ENCODE assay signal across 19 cellular contexts in genomic region chr5:163613150-163613442, GRCh38.
DNase-seq lines count a peak whose midpoint lies in the region; ATAC-seq, FAIRE-seq and TF ChIP-seq lines count a peak whose summit lies in the region.
"Had no signal": no experiment of that assay in that cellular context is flagged by ENCODE, and none has a peak within 500 bp of the region (broad histone marks: within the 10 kb centered on the region; RNA-seq: fewer than 3 reads in every experiment).

No MANE protein-coding gene starts in this region.

- H4K20me1 ChIP-seq in osteoblast (ENCODE audit: insufficient read depth, low read length): no peaks in the 10 kb centered on the region

- no peak for ATAC-seq in GM21619 (IDR thresholded peaks at IDR 0.05; ENCODE audit: unreplicated experiment)

- no peak for FAIRE-seq in HTR-8/SVneo (lab: Jason Lieb, UNC)
- FAIRE-seq: A204.1, D721Med, G401.6, GM12891, GM19239 had no signal

- TF ChIP-seq CTCF in osteoblast (IDR thresholded peaks at IDR 0.05; ENCODE audit: extremely low read depth, low read depth, low read length): no peak
- no peak for TF ChIP-seq CTCF in type B pancreatic cell (conservative IDR thresholded peaks at IDR 0.05)

- no peak overlapping the region for H3K4me3 Mint-ChIP-seq in type B pancreatic cell
- H3K4me3 Mint-ChIP-seq: CD4-positive, alpha-beta T cell had no signal

- H3K4me3 ChIP-seq in endocrine pancreas (ENCODE audit: control insufficient read depth, insufficient read depth, low read length): peak overlapping the region; percentile 32
- no peak overlapping the region for H3K4me3 ChIP-seq in osteoblast (ENCODE audit: insufficient read depth, low read length)
- H3K4me3 ChIP-seq: GM23248, HAP-1 had no signal

- no peaks in the 10 kb centered on the region for H3K9me3 ChIP-seq in endocrine pancreas (ENCODE audit: control insufficient read depth, low read length)
- no peaks in the 10 kb centered on the region for H3K9me3 ChIP-seq in osteoblast (ENCODE audit: low read depth, low read length)
- H3K9me3 ChIP-seq: BE2C, Caco-2, HAP-1 had no signal

- H3K4me1 ChIP-seq in endocrine pancreas (ENCODE audit: control insufficient read depth, insufficient read depth, low read length) (peaks cover 5% of the 10 kb centered on the region), osteoblast (ENCODE audit: insufficient read depth, low read length) (no peaks in the 10 kb centered on the region)
- H3K4me1 ChIP-seq: Caco-2, HAP-1 had no signal

- no peak overlapping the region for H3K9ac ChIP-seq in endocrine pancreas (ENCODE audit: control insufficient read depth, insufficient read depth, low read length)
- H3K9ac ChIP-seq: GM23248 had no signal

- H3K4me2 ChIP-seq in osteoblast (ENCODE audit: insufficient read depth, low read length): no peak overlapping the region

- peak; percentile 23 for DNase-seq in osteoblast (ENCODE audit: insufficient read length, low spot score, missing footprints)
- no peak for DNase-seq in activated naive CD4-positive, alpha-beta T cell treated with anti-CD3 and anti-CD28 coated beads, Interleukin-2, amount 50 U/mL, for 16 hours
- DNase-seq in HTR-8/SVneo (ENCODE audit: insufficient read length, low spot score): no peak
- no peak for DNase-seq in type B pancreatic cell (ENCODE audit: extremely low spot score, unreplicated experiment)
- DNase-seq: ACHN; C1 segment of cervical spinal cord; Caco-2; CD4-positive, alpha-beta T cell; GM23248 had no signal

- peaks cover 3% of the 10 kb centered on the region for H3K27me3 Mint-ChIP-seq in type B pancreatic cell

- no peaks in the 10 kb centered on the region for H3K4me1 Mint-ChIP-seq in type B pancreatic cell (ENCODE audit: unreplicated experiment)

- H3K27me3 ChIP-seq in endocrine pancreas (ENCODE audit: control insufficient read depth, insufficient read depth, low read length) (no peaks in the 10 kb centered on the region), osteoblast (ENCODE audit: insufficient read depth, low read length) (no peaks in the 10 kb centered on the region)
- H3K27me3 ChIP-seq: BE2C had no signal

- no peaks in the 10 kb centered on the region for H3K79me2 ChIP-seq in osteoblast (ENCODE audit: insufficient read depth, low read length)

- H3K36me3 Mint-ChIP-seq in type B pancreatic cell: no peaks in the 10 kb centered on the region

- H2AFZ ChIP-seq in osteoblast (ENCODE audit: low read length): no peak overlapping the region
- H2AFZ ChIP-seq: GM23248 had no signal

- H3K27ac Mint-ChIP-seq in type B pancreatic cell: no peak overlapping the region
- H3K27ac Mint-ChIP-seq: CD4-positive, alpha-beta T cell had no signal

- H3K27ac ChIP-seq in angular gyrus (ENCODE audit: low read depth, low read length) (peak overlapping the region; percentile 42), osteoblast (ENCODE audit: low read depth, low read length) (no peak overlapping the region)
- H3K27ac ChIP-seq: GM23248 had no signal

- H3K9me3 Mint-ChIP-seq in type B pancreatic cell: no peaks in the 10 kb centered on the region
- H3K9me3 Mint-ChIP-seq: CD4-positive, alpha-beta T cell had no signal

- H3K36me3 ChIP-seq in endocrine pancreas (ENCODE audit: control insufficient read depth, insufficient read depth, low read length) (no peaks in the 10 kb centered on the region), osteoblast (ENCODE audit: insufficient read depth, low read length) (no peaks in the 10 kb centered on the region)
- H3K36me3 ChIP-seq: BE2C, HAP-1 had no signal
